In the genomic region with DNA sequence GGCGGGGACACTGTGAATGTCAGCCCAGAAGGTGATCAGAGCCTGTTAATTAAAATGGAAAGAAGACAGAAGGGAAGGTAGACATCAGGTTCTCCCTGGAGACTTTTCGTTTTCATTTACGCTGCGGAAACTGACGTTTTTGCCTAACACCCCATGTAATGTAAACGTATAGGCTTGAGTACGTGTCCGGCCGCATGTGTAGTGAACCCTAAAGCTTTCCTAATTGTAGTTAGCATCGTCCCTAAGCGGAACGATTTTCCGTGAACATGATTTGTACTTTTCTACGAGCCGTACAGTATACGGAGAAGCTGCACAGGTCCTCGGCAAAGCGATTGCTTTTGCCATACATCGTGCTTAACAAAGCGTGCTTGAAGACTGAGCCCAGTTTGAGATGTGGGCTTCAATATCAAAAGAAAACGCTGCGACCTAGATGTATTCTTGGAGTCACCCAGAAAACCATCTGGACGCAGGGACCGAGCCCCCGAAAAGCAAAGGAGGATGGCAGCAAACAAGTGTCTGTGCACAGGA, we compare ENCODE assay signal across 8 cellular contexts. TPM values are rescaled to one million over a fixed set of nuclear protein-coding genes. Genes with fewer than 3 reads are reported as not detected.
DNase-seq lines count a peak whose midpoint lies in the region; ATAC-seq, FAIRE-seq and TF ChIP-seq lines count a peak whose summit lies in the region.

No MANE protein-coding gene starts in this region.

- peak overlapping the region; percentile 98 for H3K4me3 Mint-ChIP-seq in activated T-cell treated with anti-CD3 and anti-CD28 coated beads, Interleukin-2, amount 50 U/mL, for 4 hours

- peaks cover 6% of the 10 kb centered on the region; the same call in 1 of the 2 replicates for H3K4me1 ChIP-seq in GM12878 (ENCODE audit: control insufficient read depth, insufficient read depth, low read length)
- peaks cover 6% of the 10 kb centered on the region for H3K4me1 ChIP-seq in mesodermal cell (ENCODE audit: control insufficient read depth, insufficient read depth, low read length, poor library complexity, severe bottlenecking)

- SMC1A ChIA-PET in GM12878 (lab: Charles Lee; ENCODE audit: uncharacterized antibody, unreplicated experiment) = interaction anchor here (2.0 kb wide), 1 partner anchor 9 kb away, joined by 5 read pairs; no protein-coding TSS in a partner anchor

- H3K27ac ChIP-seq in GM12878 (ENCODE audit: control insufficient read depth, insufficient read depth) (peak overlapping the region; percentile 79), mesodermal cell (ENCODE audit: low read depth, low read length, severe bottlenecking) (no peak overlapping the region)

- H3K9me3 ChIP-seq in GM12878 (replicated peaks; ENCODE audit: control insufficient read depth, insufficient read depth, low read length) (no peaks in the 10 kb centered on the region), mesodermal cell (ENCODE audit: control insufficient read depth, low read length) (no peaks in the 10 kb centered on the region)

- no peaks in the 10 kb centered on the region for H3K9me3 Mint-ChIP-seq in activated T-cell treated with anti-CD3 and anti-CD28 coated beads, Interleukin-2, amount 50 U/mL, for 4 hours

- H3K4me2 ChIP-seq in GM12878 (ENCODE audit: control insufficient read depth, insufficient read depth) = 0 out of 2 replicates have a peak overlapping the region, but pooled peaks have one; percentile 70

- peak; percentile 84 for FAIRE-seq in GM12878 (lab: Jason Lieb, UNC)

- peaks cover 49% of the 10 kb centered on the region for H3K79me2 ChIP-seq in GM12878 (ENCODE audit: control insufficient read depth, insufficient read depth, low read length)

- peaks cover 47% of the 10 kb centered on the region for H3K4me1 Mint-ChIP-seq in activated T-cell treated with anti-CD3 and anti-CD28 coated beads, Interleukin-2, amount 50 U/mL, for 4 hours (ENCODE audit: low read depth)

- peak overlapping the region; percentile 93 for H2AFZ ChIP-seq in GM12878 (ENCODE audit: control insufficient read depth, low read depth, low read length)

- peak overlapping the region; percentile 92 for H3K4me3 ChIP-seq in GM12878
- peak overlapping the region; percentile 93 for H3K4me3 ChIP-seq in mesodermal cell (ENCODE audit: extremely low read depth, insufficient read depth, low read length, poor library complexity, severe bottlenecking)

- intact Hi-C loops in GM12878 (cut with micrococcal nuclease; ENCODE audit: unreplicated experiment) = loop anchor here (1.0 to 5.0 kb wide), 3 partner anchors 144 to 1059 kb away; a partner anchor contains a TSS

- peak overlapping the region; percentile 89 for H3K9ac ChIP-seq in GM12878 (ENCODE audit: control insufficient read depth, insufficient read depth, low read length)

- TF ChIP-seq POLR2A in GM12878 (IDR thresholded peaks at IDR 0.05; ENCODE audit: low read depth, low read length) = no peak

- H4K20me1 ChIP-seq in GM12878 (ENCODE audit: control insufficient read depth, insufficient read depth) = no peaks in the 10 kb centered on the region

- RAD21 ChIA-PET in GM12878 (lab: Charles Lee; ENCODE audit: unreplicated experiment) = interaction anchor here (1.8 kb wide), 1 partner anchor 345 kb away, joined by 4 read pairs; no protein-coding TSS in a partner anchor

- POLR2A ChIA-PET in GM12878 (lab: Charles Lee) = no interaction called here

- DNase-seq in activated T-cell treated with anti-CD3 and anti-CD28 coated beads, Interleukin-2, amount 50 U/mL, for 4 hours = no peak
- DNase-seq in activated T-cell treated with anti-CD3 and anti-CD28 coated beads for 4 hours = no peak
- DNase-seq in GM12878 (ENCODE audit: low read depth, low spot score) = no peak
- no peak for DNase-seq in stimulated activated CD4-positive, alpha-beta T cell treated with anti-CD3 and anti-CD28 coated beads, Interleukin-15, amount 100 ng/mL, for 24 hours
- no peak for DNase-seq in ecto neural progenitor cell (ENCODE audit: low spot score)
- no peak for DNase-seq in UCSD-AML1 (lab: John Stamatoyannopoulos, UW; ENCODE audit: unreplicated experiment)

- in situ Hi-C loops in GM12878 (cut with MboI) = no loop called here

- CTCF ChIA-PET in GM12878 (lab: Yijun Ruan, JAX) = no interaction called here

- ATAC-seq in activated T-cell treated with anti-CD3 and anti-CD28 coated beads, Interleukin-2, amount 50 U/mL, for 4 hours = peak; percentile 0
- ATAC-seq in HG03439 (IDR thresholded peaks at IDR 0.05; ENCODE audit: unreplicated experiment) (peak; percentile 17), GM12878 (peak; percentile 8)

- no peak for TF ChIP-seq RAD21 in GM12878 (IDR thresholded peaks at IDR 0.05; ENCODE audit: insufficient read depth, low read depth, low read length)

- H3K27me3 ChIP-seq in GM12878 (replicated peaks in 1 of 2; ENCODE audit: control insufficient read depth in 2 of 2, insufficient read depth in 2 of 2, low read length in 1 of 2) = no peaks in the 10 kb centered on the region

- TF ChIP-seq CTCF in GM12878 (IDR thresholded peaks at IDR 0.05 in 2 of 3, conservative IDR thresholded peaks at IDR 0.05 in 1 of 3; ENCODE audit: control insufficient read depth in 2 of 3, extremely low read depth in 1 of 3, insufficient read depth in 1 of 3, low read depth in 3 of 3, low read length in 3 of 3) = no peak

- H3K36me3 Mint-ChIP-seq in activated T-cell treated with anti-CD3 and anti-CD28 coated beads, Interleukin-2, amount 50 U/mL, for 4 hours (ENCODE audit: insufficient read depth) = peaks cover 4% of the 10 kb centered on the region

- no peaks in the 10 kb centered on the region for H3K27me3 Mint-ChIP-seq in activated T-cell treated with anti-CD3 and anti-CD28 coated beads, Interleukin-2, amount 50 U/mL, for 4 hours (ENCODE audit: low read depth)

- BruUV-seq in GM12878 (replicated peaks; lab: Mats Ljungman, UMichigan) = TSS peak; percentile 85

- H3K36me3 ChIP-seq in GM12878 (ENCODE audit: control insufficient read depth in 2 of 2, insufficient read depth in 2 of 2, low read length in 1 of 2) = no peaks in the 10 kb centered on the region
- H3K36me3 ChIP-seq in mesodermal cell (ENCODE audit: control insufficient read depth, insufficient read depth, low read length) = peaks cover 27% of the 10 kb centered on the region

- no peak for TF ChIP-seq EP300 in GM12878 (IDR thresholded peaks at IDR 0.05; ENCODE audit: borderline replicate concordance in 1 of 2, control insufficient read depth in 1 of 2, low read depth in 2 of 2, low read length in 2 of 2)

- WGBS in GM12878 (ENCODE audit: insufficient coverage, insufficient replicate concordance, low lambda C conversion rate, missing lambda C conversion rate) = under 1% methylated on average over 25 of the region's 25 CpGs
- WGBS in mesodermal cell (ENCODE audit: insufficient coverage in 2 of 2), 2 experiments = 0 to 1% methylated on average over 22 to 24 of the region's 25 CpGs

TF ChIP-seq in GM12878, 131 proteins besides CTCF, POLR2A, EP300 and RAD21 (continues in another document):
- 0 out of 2 replicates have a peak, but pooled peaks have one; percentile 71 for TF ChIP-seq SIN3A (IDR thresholded peaks at IDR 0.05; ENCODE audit: low read depth, low read length)
- TF ChIP-seq MXI1 (IDR thresholded peaks at IDR 0.05; ENCODE audit: low read depth, low read length) = no peak
- TF ChIP-seq JUNB (IDR thresholded peaks at IDR 0.05) = no peak
- TF ChIP-seq DPF2 (IDR thresholded peaks at IDR 0.05) = no peak
- 0 out of 2 replicates have a peak, but pooled peaks have one; percentile 20 for TF ChIP-seq HDAC2 (IDR thresholded peaks at IDR 0.05)

RNA-seq across cellular contexts. Expression of a gene that starts 0.3 kb away (rescaled TPM):
- 10 to 100 TPM; 52.3 to 64.2 (median 56.5) TPM for total RNA-seq in activated T-cell treated with anti-CD3 and anti-CD28 coated beads, Interleukin-2, amount 50 U/mL, for 4 hours
- 48.4 and 50.0 TPM in 2 replicates for total RNA-seq in GM12878 (2013; cell fraction: nucleolus; rRNA removed)
- total RNA-seq in GM12878 (2014; rRNA removed) = 64.6 and 67.0 TPM in 2 replicates
- 39.6 and 46.6 TPM in 2 replicates for total RNA-seq in GM12878 (2014; rRNA removed; fragmentation: Illumina TruSeq; extraction: Trizol)
- 39.5 and 47.4 TPM in 2 replicates for total RNA-seq in GM12878 (2021)
- polyA plus RNA-seq in GM12878 (2011; ENCODE audit: low read depth) = 11.0 TPM
- 79.2 and 105 TPM in 2 replicates for polyA plus RNA-seq in GM12878 (2011; rRNA removed)
- 52.2 and 64.5 TPM in 2 replicates for polyA plus RNA-seq in GM12878 (2011; cell fraction: cytosol; rRNA removed)
- polyA plus RNA-seq in GM12878 (2011; cell fraction: nucleus; rRNA removed) = 60.3 and 76.4 TPM in 2 replicates
- polyA plus RNA-seq in GM12878 (2012) = 34.6 and 36.1 TPM in 2 replicates
- polyA plus RNA-seq in GM12878 (2014; fragmentation: Illumina TruSeq; extraction: Trizol) = 60.4 and 63.8 TPM in 2 replicates
- 100 to 1,000 TPM; 111 to 136 TPM for polyA plus RNA-seq in GM12878 (2014; fragmentation: Nextera tagmentation; extraction: Ambion mirVana)
- polyA plus RNA-seq in GM12878 (2014; rRNA removed) = 87.7 and 88.9 TPM in 2 replicates
- 100 to 1,000 TPM; 200 to 203 TPM for polyA plus RNA-seq in GM12878 (2016; fragmentation: Nextera tagmentation; extraction: Ambion mirVana)
- polyA minus RNA-seq in GM12878 (2011; rRNA and poly(A)+ RNA removed) = 46.9 and 51.6 TPM in 2 replicates
- polyA minus RNA-seq in GM12878 (2011; cell fraction: cytosol; rRNA and poly(A)+ RNA removed) = 15.4 and 23.0 TPM in 2 replicates
- 24.7 and 32.7 TPM in 2 replicates for polyA minus RNA-seq in GM12878 (2011; cell fraction: nucleus; rRNA and poly(A)+ RNA removed)
- 54.2 TPM for polyA plus RNA-seq in mesodermal cell (2013, experiment 1 of 2)
- polyA plus RNA-seq in mesodermal cell (2013, experiment 2 of 2) = 43.5 TPM

RNA-seq across cellular contexts. Expression of a gene that starts 1.0 kb away (rescaled TPM):
- total RNA-seq in activated T-cell treated with anti-CD3 and anti-CD28 coated beads, Interleukin-2, amount 50 U/mL, for 4 hours = 1 to 10 TPM in 2 of 3 donors, under 1 TPM in 1; 0.71 to 1.2 (median 1.2) TPM
- 0.42 and 0.92 TPM in 2 replicates for total RNA-seq in GM12878 (2013; cell fraction: nucleolus; rRNA removed)
- total RNA-seq in GM12878 (2014; rRNA removed) = not detected in 2 replicates
- total RNA-seq in GM12878 (2014; rRNA removed; fragmentation: Illumina TruSeq; extraction: Trizol) = 0.22 and 0.28 TPM in 2 replicates
- 0.29 and 0.90 TPM in 2 replicates for total RNA-seq in GM12878 (2021)
- not detected for polyA plus RNA-seq in GM12878 (2011; ENCODE audit: low read depth)
- polyA plus RNA-seq in GM12878 (2011; rRNA removed) = 0.54 and 0.56 TPM in 2 replicates
- 0.18 and 0.61 TPM in 2 replicates for polyA plus RNA-seq in GM12878 (2011; cell fraction: cytosol; rRNA removed)
- polyA plus RNA-seq in GM12878 (2011; cell fraction: nucleus; rRNA removed) = 0.61 and 0.66 TPM in 2 replicates
- polyA plus RNA-seq in GM12878 (2012) = 0.15 and 0.60 TPM in 2 replicates
- polyA plus RNA-seq in GM12878 (2014; fragmentation: Illumina TruSeq; extraction: Trizol) = 0.06 and 0.36 TPM in 2 replicates
- under 1 TPM; 0.20 to 0.24 TPM for polyA plus RNA-seq in GM12878 (2014; fragmentation: Nextera tagmentation; extraction: Ambion mirVana)
- polyA plus RNA-seq in GM12878 (2014; rRNA removed) = 0.06 and 0.91 TPM in 2 replicates
- polyA plus RNA-seq in GM12878 (2016; fragmentation: Nextera tagmentation; extraction: Ambion mirVana) = not detected
- polyA minus RNA-seq in GM12878 (2011; rRNA and poly(A)+ RNA removed) = 0.29 and 0.98 TPM in 2 replicates
- not detected in 2 replicates for polyA minus RNA-seq in GM12878 (2011; cell fraction: cytosol; rRNA and poly(A)+ RNA removed)
- polyA minus RNA-seq in GM12878 (2011; cell fraction: nucleus; rRNA and poly(A)+ RNA removed) = 0.24 and 0.38 TPM in 2 replicates
- 2.7 TPM for polyA plus RNA-seq in mesodermal cell (2013, experiment 1 of 2)
- polyA plus RNA-seq in mesodermal cell (2013, experiment 2 of 2) = 2.1 TPM
